ENCODE assay signal across 16 cellular contexts in genomic region chr2:41907716-41908328, GRCh38.
DNase-seq lines count a peak whose midpoint lies in the region; ATAC-seq, FAIRE-seq and TF ChIP-seq lines count a peak whose summit lies in the region.
"Had no signal": no experiment of that assay in that cellular context is flagged by ENCODE, and none has a peak within 500 bp of the region (broad histone marks: within the 10 kb centered on the region; RNA-seq: fewer than 3 reads in every experiment).

No MANE protein-coding gene starts in this region.

- H3K9me3 Mint-ChIP-seq in nephron progenitor cell (no peaks in the 10 kb centered on the region), endothelial cell (ENCODE audit: unreplicated experiment) (no peaks in the 10 kb centered on the region)
- H3K9me3 Mint-ChIP-seq: activated CD4-positive, alpha-beta memory T cell treated with anti-CD3 and anti-CD28 coated beads for 36 hours had no signal

- no peaks in the 10 kb centered on the region for H3K36me3 Mint-ChIP-seq in nephron progenitor cell (ENCODE audit: low read depth)
- H3K36me3 Mint-ChIP-seq in endothelial cell (ENCODE audit: low read depth, unreplicated experiment): no peaks in the 10 kb centered on the region
- H3K36me3 Mint-ChIP-seq: activated CD4-positive, alpha-beta memory T cell treated with anti-CD3 and anti-CD28 coated beads for 36 hours; brain had no signal

- no peak for TF ChIP-seq EP300 in gastroesophageal sphincter (IDR thresholded peaks at IDR 0.05)

- H3K27ac Mint-ChIP-seq in nephron progenitor cell (no peak overlapping the region), endothelial cell (ENCODE audit: unreplicated experiment) (no peak overlapping the region)
- H3K27ac Mint-ChIP-seq: activated CD4-positive, alpha-beta memory T cell treated with anti-CD3 and anti-CD28 coated beads for 36 hours had no signal

- H3K4me1 ChIP-seq in gastroesophageal sphincter: peaks cover 0 to 8% (median 0%) of the 10 kb centered on the region in 3 donors

- DNase-seq in ELR (ENCODE audit: low read depth): peak; percentile 35
- peak; percentile 60 for DNase-seq in M059J (ENCODE audit: low read depth)
- DNase-seq in epithelial cell of proximal tubule (ENCODE audit: low read depth): no peak
- DNase-seq in nephron progenitor cell: no peak
- no peak for DNase-seq in COLO668 (lab: John Stamatoyannopoulos, UW; ENCODE audit: unreplicated experiment)
- DNase-seq in HTR-8/SVneo (ENCODE audit: insufficient read length, low spot score): no peak
- DNase-seq in endothelial cell (ENCODE audit: low spot score): no peak
- DNase-seq: activated CD4-positive, alpha-beta memory T cell treated with anti-CD3 and anti-CD28 coated beads for 36 hours; effector CD4-positive, alpha-beta T cell; NCI-H1930; NCI-H69; right cardiac atrium; stimulated activated CD4-positive, alpha-beta T cell treated with anti-CD3 and anti-CD28 coated beads, Interleukin-4, amount 100 ng/mL, for 24 hours; T-helper 9 cell had no signal

- H3K4me3 ChIP-seq in epithelial cell of proximal tubule (ENCODE audit: low read depth, low read length) (peak overlapping the region; percentile 12), gastroesophageal sphincter (no peak overlapping the region)

- no peaks in the 10 kb centered on the region for H3K9me3 ChIP-seq in gastroesophageal sphincter

- H3K27me3 ChIP-seq in gastroesophageal sphincter: no peaks in the 10 kb centered on the region

- H3K27me3 Mint-ChIP-seq in nephron progenitor cell (ENCODE audit: low read depth, poor library complexity) (peaks cover 86% of the 10 kb centered on the region), endothelial cell (ENCODE audit: unreplicated experiment) (no peaks in the 10 kb centered on the region)

- no peaks in the 10 kb centered on the region for H3K36me3 ChIP-seq in gastroesophageal sphincter

- TF ChIP-seq POLR2A in gastroesophageal sphincter (IDR thresholded peaks at IDR 0.05): no peak

- no peak for TF ChIP-seq CTCF in epithelial cell of proximal tubule (conservative IDR thresholded peaks at IDR 0.05; ENCODE audit: low read depth, low read length)
- no peak for TF ChIP-seq CTCF in nephron progenitor cell (IDR thresholded peaks at IDR 0.05)
- TF ChIP-seq CTCF in gastroesophageal sphincter (IDR thresholded peaks at IDR 0.05): no peak
- TF ChIP-seq CTCF in endothelial cell (IDR thresholded peaks at IDR 0.05; ENCODE audit: unreplicated experiment): no peak

- no peak for ATAC-seq in gastroesophageal sphincter
- ATAC-seq: right cardiac atrium had no signal

- no peak for FAIRE-seq in HTR-8/SVneo (lab: Jason Lieb, UNC)

- 89 to 90% methylated on average over 3 to 7 of the region's 8 CpGs for WGBS in gastroesophageal sphincter (ENCODE audit: low coverage in 1 of 2), 2 donors

- H3K4me1 Mint-ChIP-seq in nephron progenitor cell (peaks cover 33% of the 10 kb centered on the region), endothelial cell (ENCODE audit: unreplicated experiment) (peaks cover 18% of the 10 kb centered on the region)

- no peak overlapping the region for H3K27ac ChIP-seq in gastroesophageal sphincter

- H3K4me3 Mint-ChIP-seq in nephron progenitor cell: peak overlapping the region; percentile 46
- H3K4me3 Mint-ChIP-seq in endothelial cell (ENCODE audit: unreplicated experiment): no peak overlapping the region
- H3K4me3 Mint-ChIP-seq: activated CD4-positive, alpha-beta memory T cell treated with anti-CD3 and anti-CD28 coated beads for 36 hours; brain had no signal

Comparison
In these comparisons a context has a peak if more than half of its experiments do, and no peak if none do; other contexts are left out.
1. DNase-seq: peak in ELR (single experiment) and M059J (single experiment); none in epithelial cell of proximal tubule (single experiment), nephron progenitor cell (single experiment), COLO668 (single experiment), HTR-8/SVneo (single experiment) and endothelial cell (single experiment).